In the genomic region with DNA sequence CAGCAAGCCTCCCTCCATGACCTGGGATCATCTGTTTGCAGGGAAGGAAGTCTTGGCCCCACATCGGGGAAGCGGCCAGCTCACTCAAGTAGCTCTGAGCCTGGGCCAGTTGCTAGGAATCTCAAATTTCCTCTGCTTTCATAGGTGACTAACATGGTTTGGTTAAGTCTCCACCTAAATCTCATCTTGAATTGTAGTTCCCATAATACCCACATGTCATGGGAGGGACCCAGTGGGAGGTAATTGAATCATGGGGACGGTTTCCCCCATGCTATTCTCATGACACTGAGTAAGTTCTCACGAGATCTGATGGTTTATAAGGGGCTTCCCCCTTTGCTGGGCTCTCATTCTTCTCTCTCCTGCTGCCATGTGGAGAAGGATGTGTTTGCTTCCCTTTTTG, we compare ENCODE assay signal across 32 cellular contexts.
DNase-seq lines count a peak whose midpoint lies in the region; ATAC-seq and TF ChIP-seq lines count a peak whose summit lies in the region.
"Had no signal": no experiment of that assay in that cellular context is flagged by ENCODE, and none has a peak within 500 bp of the region (broad histone marks: within the 10 kb centered on the region; RNA-seq: fewer than 3 reads in every experiment).

No MANE protein-coding gene starts in this region.

- dilution Hi-C loops in mammary epithelial cell (cut with HindIII; ENCODE audit: low sequenced_read_pairs), result loop anchor here (5.0 kb wide), 1 partner anchor 91 kb away; no protein-coding TSS in a partner anchor

- no peak overlapping the region for H3K9ac ChIP-seq in mammary epithelial cell (ENCODE audit: insufficient read depth, low read length)

- no peak overlapping the region for H3K4me2 ChIP-seq in mammary epithelial cell (ENCODE audit: insufficient read depth, low read depth, low read length)

- in situ Hi-C loops in mammary epithelial cell (cut with MboI; ENCODE audit: low sequenced_read_pairs in 2 of 2), result no loop called here

- H3K27me3 Mint-ChIP-seq in activated T-cell treated with anti-CD3 and anti-CD28 coated beads, Interleukin-2, amount 50 U/mL, for 4 hours (ENCODE audit: low read depth), result no peaks in the 10 kb centered on the region
- H3K27me3 Mint-ChIP-seq: natural killer cell treated with Interleukin-12 subunit alpha and Interleukin-12 subunit beta and Interleukin-15 and Interleukin-18, amount 100 ng/mL, for 72 hours; T-helper 17 cell had no signal

- peak; percentile 43 for DNase-seq in activated CD4-positive, alpha-beta T cell treated with anti-CD3 and anti-CD28 coated beads for 48 hours
- no peak for DNase-seq in activated CD4-positive, alpha-beta T cell treated with anti-CD3 and anti-CD28 coated beads, Interleukin-2, amount 50 U/mL, for 4 hours
- peak; percentile 3 for DNase-seq in mammary epithelial cell
- DNase-seq in breast epithelium (ENCODE audit: low spot score in 2 of 2), result no peak
- no peak for DNase-seq in activated T-cell treated with anti-CD3 and anti-CD28 coated beads, Interleukin-2, amount 50 U/mL, for 4 hours
- DNase-seq in iris pigment epithelial cell (ENCODE audit: low read depth), result peak; percentile 9
- no peak for DNase-seq in iPS-NIHi7 (ENCODE audit: extremely low spot score)
- DNase-seq: 8988T; activated CD4-positive, CD25-positive, alpha-beta regulatory T cell treated with anti-CD3 and anti-CD28 coated beads, Interleukin-2, amount 50 U/mL, for 72 hours; activated CD8-positive, alpha-beta memory T cell treated with anti-CD3 and anti-CD28 coated beads, Interleukin-2, amount 50 U/mL, for 4 hours; activated effector memory CD4-positive, alpha-beta T cell treated with anti-CD3 and anti-CD28 coated beads, Interleukin-2, amount 50 U/mL, for 16 hours; amniotic stem cell; Calu3; DMS79; GDM1; hypothalamus; immature natural killer cell; Karpas-422; left colon; NCI-H1417 treated with DMSO at 0.1 percent for 48 hours; NCI-H2029 treated with DMSO at 0.1 percent for 48 hours; NCI-H526 treated with DMSO at 0.1 percent for 48 hours; NK-92 treated with Interleukin-12 subunit alpha and Interleukin-12 subunit beta, amount 100 ng/mL, for 24 hours; stomach; T-helper 17 cell; thyroid gland; uterus had no signal

- H3K27me3 ChIP-seq in mammary epithelial cell (ENCODE audit: insufficient read depth, low read length) (no peaks in the 10 kb centered on the region), breast epithelium (no peaks in the 10 kb centered on the region)
- H3K27me3 ChIP-seq: stomach, thyroid gland, uterus had no signal

- CTCF ChIA-PET in mammary epithelial cell (lab: Charles Lee; ENCODE audit: low non-redundant PET), result no interaction called here

- BruUV-seq in mammary epithelial cell (replicated peaks; lab: Mats Ljungman, UMichigan), result no TSS peak

- H3K36me3 ChIP-seq in mammary epithelial cell (ENCODE audit: insufficient read depth, low read length), result no peaks in the 10 kb centered on the region
- H3K36me3 ChIP-seq in breast epithelium, result no peaks in the 10 kb centered on the region
- H3K36me3 ChIP-seq: HAP-1, stomach, thyroid gland, uterus had no signal

- H3K27ac ChIP-seq in mammary epithelial cell (ENCODE audit: insufficient read depth, low read depth, low read length) (no peak overlapping the region), breast epithelium (no peak overlapping the region)
- H3K27ac ChIP-seq: stomach, thyroid gland, uterus had no signal

- intact Hi-C loops in mammary epithelial cell (cut with micrococcal nuclease), result no loop called here
- intact Hi-C loops in breast epithelium (cut with DNase I; ENCODE audit: low total_unique reads), result no loop called here

- H3K4me1 Mint-ChIP-seq in activated T-cell treated with anti-CD3 and anti-CD28 coated beads, Interleukin-2, amount 50 U/mL, for 4 hours (ENCODE audit: low read depth), result peaks cover 28% of the 10 kb centered on the region
- H3K4me1 Mint-ChIP-seq: CD14-positive monocyte had no signal

- H3K79me2 ChIP-seq in mammary epithelial cell (ENCODE audit: insufficient read depth, low read length), result no peaks in the 10 kb centered on the region

- H3K36me3 Mint-ChIP-seq in activated T-cell treated with anti-CD3 and anti-CD28 coated beads, Interleukin-2, amount 50 U/mL, for 4 hours (ENCODE audit: insufficient read depth), result no peaks in the 10 kb centered on the region
- H3K36me3 Mint-ChIP-seq: CD14-positive monocyte; immature natural killer cell; natural killer cell treated with Interleukin-12 subunit alpha and Interleukin-12 subunit beta and Interleukin-15 and Interleukin-18, amount 100 ng/mL, for 72 hours had no signal

- TF ChIP-seq POLR2A in breast epithelium (IDR thresholded peaks at IDR 0.05), result no peak

- ATAC-seq in activated T-cell treated with anti-CD3 and anti-CD28 coated beads, Interleukin-2, amount 50 U/mL, for 4 hours, result peak; percentile 56 to 61
- no peak for ATAC-seq in GM18519 (IDR thresholded peaks at IDR 0.05; ENCODE audit: low FRiP score, unreplicated experiment)
- ATAC-seq: left colon; natural killer cell treated with Interleukin-12 subunit alpha and Interleukin-12 subunit beta and Interleukin-15 and Interleukin-18, amount 100 ng/mL, for 72 hours; Right ventricle myocardium inferior; T-helper 17 cell had no signal

- H3K4me3 ChIP-seq in mammary epithelial cell (replicated peaks in 1 of 3; ENCODE audit: insufficient read depth in 1 of 3, low read depth in 2 of 3, low read length in 3 of 3) (no peak overlapping the region), breast epithelium (no peak overlapping the region)
- H3K4me3 ChIP-seq: HAP-1, stomach, thyroid gland, uterus had no signal

- TF ChIP-seq CTCF in mammary epithelial cell (conservative IDR thresholded peaks at IDR 0.05 in 1 of 2, IDR thresholded peaks at IDR 0.05 in 1 of 2; ENCODE audit: extremely low read depth in 1 of 2, insufficient read depth in 1 of 2, low read depth in 1 of 2, low read length in 2 of 2) (no peak), breast epithelium (IDR thresholded peaks at IDR 0.05) (no peak)

- H4K20me1 ChIP-seq in mammary epithelial cell (ENCODE audit: insufficient read depth, low read length), result no peaks in the 10 kb centered on the region

- no peak overlapping the region for H2AFZ ChIP-seq in mammary epithelial cell (ENCODE audit: low read depth, low read length)

- 89% methylated on average over 4 of the region's 4 CpGs for WGBS in mammary epithelial cell (ENCODE audit: low coverage, missing lambda C conversion rate)

- H3K9me3 Mint-ChIP-seq in activated T-cell treated with anti-CD3 and anti-CD28 coated beads, Interleukin-2, amount 50 U/mL, for 4 hours, result no peaks in the 10 kb centered on the region

- no peaks in the 10 kb centered on the region for H3K4me1 ChIP-seq in mammary epithelial cell (ENCODE audit: insufficient read depth, low read length)
- H3K4me1 ChIP-seq in breast epithelium, result no peaks in the 10 kb centered on the region
- H3K4me1 ChIP-seq: uterus had no signal

- H3K9me3 ChIP-seq in mammary epithelial cell (replicated peaks; ENCODE audit: insufficient read depth, low read length) (no peaks in the 10 kb centered on the region), breast epithelium (no peaks in the 10 kb centered on the region)
- H3K9me3 ChIP-seq: HAP-1, stomach, thyroid gland, uterus had no signal

- H3K4me3 Mint-ChIP-seq in activated T-cell treated with anti-CD3 and anti-CD28 coated beads, Interleukin-2, amount 50 U/mL, for 4 hours, result no peak overlapping the region
- H3K4me3 Mint-ChIP-seq: CD14-positive monocyte; immature natural killer cell; natural killer cell treated with Interleukin-12 subunit alpha and Interleukin-12 subunit beta and Interleukin-15 and Interleukin-18, amount 100 ng/mL, for 72 hours; T-helper 17 cell had no signal

Comparison
In these comparisons a context has a peak if more than half of its experiments do, and no peak if none do; other contexts are left out.
1. DNase-seq: peak in activated CD4-positive, alpha-beta T cell treated with anti-CD3 and anti-CD28 coated beads for 48 hours (single experiment), mammary epithelial cell (single experiment) and iris pigment epithelial cell (single experiment); none in activated CD4-positive, alpha-beta T cell treated with anti-CD3 and anti-CD28 coated beads, Interleukin-2, amount 50 U/mL, for 4 hours (0 of 2), breast epithelium (0 of 2), activated T-cell treated with anti-CD3 and anti-CD28 coated beads, Interleukin-2, amount 50 U/mL, for 4 hours (single experiment) and iPS-NIHi7 (single experiment).